Comparison of ENCODE assay signal across 8 cellular contexts in genomic region chr2:208265807-208266640, GRCh38. TPM values are rescaled to one million over a fixed set of nuclear protein-coding genes. Genes with fewer than 3 reads are reported as not detected.
DNase-seq lines count a peak whose midpoint lies in the region; ATAC-seq, FAIRE-seq and TF ChIP-seq lines count a peak whose summit lies in the region.

Gene PIKFYVE, plus strand, starts transcription at chr2:208266255. Its CDS starts 5,265 bp downstream, at chr2:208271520.

- H3K4me1 Mint-ChIP-seq in chondrocyte (ENCODE audit: low read depth), result peaks cover 33% of the 10 kb centered on the region

- no peaks in the 10 kb centered on the region for H3K9me1 ChIP-seq in keratinocyte (ENCODE audit: control insufficient read depth, extremely low read depth, insufficient read depth, low read length)

- no peaks in the 10 kb centered on the region for H3K27me3 Mint-ChIP-seq in chondrocyte (ENCODE audit: low read depth)

- H3K4me3 Mint-ChIP-seq in chondrocyte (ENCODE audit: unreplicated experiment), result peak within 1 kb of the TSS; percentile 89

- H2AFZ ChIP-seq in keratinocyte (ENCODE audit: control insufficient read depth, low read length), result peak within 1 kb of the TSS; percentile 99

- ATAC-seq in HG03439 (IDR thresholded peaks at IDR 0.05; ENCODE audit: unreplicated experiment), result peak; percentile 85

- peak within 1 kb of the TSS; percentile 96 for H3K4me2 ChIP-seq in keratinocyte (ENCODE audit: control insufficient read depth, extremely low read depth, insufficient read depth, low read depth, low read length)

- H3K4me3 ChIP-seq in keratinocyte (ENCODE audit: control insufficient read depth in 2 of 3, extremely low read depth in 1 of 3, insufficient read depth in 2 of 3, low read depth in 1 of 3, low read length in 3 of 3), result peak within 1 kb of the TSS; percentile 68 to 97 (median 93)

- peak within 1 kb of the TSS; percentile 99 for H3K27ac Mint-ChIP-seq in chondrocyte (ENCODE audit: unreplicated experiment)

- DNase-seq in AML-193 (lab: John Stamatoyannopoulos, UW) (peak; percentile 94 to 96), NCI-H510A treated with DMSO at 0.1 percent for 48 hours (lab: John Stamatoyannopoulos, UW) (peak; percentile 93), chondrocyte (ENCODE audit: low spot score) (peak; percentile 96), keratinocyte (ENCODE audit: low read depth, low spot score) (peak; percentile 65)
- DNase-seq in activated CD4-positive, alpha-beta T cell treated with anti-CD3 and anti-CD28 coated beads for 24 hours (ENCODE audit: low read depth in 2 of 2), result peak; percentile 81 to 85
- peak; percentile 61 to 69 for DNase-seq in stimulated activated CD4-positive, alpha-beta T cell treated with anti-CD3 and anti-CD28 coated beads, Interleukin-15, amount 100 ng/mL, for 1 hour (ENCODE audit: low read depth in 1 of 2, low spot score in 1 of 2)

- H3K9ac ChIP-seq in keratinocyte (ENCODE audit: control insufficient read depth, extremely low read depth, insufficient read depth, low read length), result peak within 1 kb of the TSS; percentile 93

- H3K4me1 ChIP-seq in keratinocyte (ENCODE audit: control insufficient read depth, extremely low read depth, insufficient read depth, low read length), result peaks cover 16% of the 10 kb centered on the region

- H3K9me3 ChIP-seq in keratinocyte (ENCODE audit: control insufficient read depth, low read depth, low read length), result no peaks in the 10 kb centered on the region

- dilution Hi-C loops in keratinocyte (cut with MboI; ENCODE audit: extremely low pct_ligation_motif_present, low sequenced_read_pairs), result no loop called here

- H3K9me3 Mint-ChIP-seq in chondrocyte (ENCODE audit: low read depth), result peaks cover 4% of the 10 kb centered on the region

- H4K20me1 ChIP-seq in keratinocyte (ENCODE audit: control insufficient read depth, extremely low read depth, insufficient read depth, low read length), result no peaks in the 10 kb centered on the region

- H3K27ac ChIP-seq in keratinocyte (ENCODE audit: control insufficient read depth, insufficient read depth, low read length), result peak within 1 kb of the TSS; percentile 85

- H3K27me3 ChIP-seq in keratinocyte (ENCODE audit: control insufficient read depth, extremely low read depth, insufficient read depth, low read length), result no peaks in the 10 kb centered on the region

- H3K36me3 ChIP-seq in keratinocyte (ENCODE audit: control insufficient read depth in 2 of 2, extremely low read depth in 1 of 2, insufficient read depth in 2 of 2, low read length in 2 of 2), result peaks cover 0 to 2% of the 10 kb centered on the region in 2 experiments

- peak; percentile 90 for FAIRE-seq in keratinocyte (lab: Jason Lieb, UNC)

- peak; percentile 43 for TF ChIP-seq CTCF in chondrocyte (IDR thresholded peaks at IDR 0.05)
- TF ChIP-seq CTCF in keratinocyte (optimal IDR thresholded peaks at IDR 0.05 in 1 of 3, IDR thresholded peaks at IDR 0.05 in 1 of 3, conservative IDR thresholded peaks at IDR 0.05 in 1 of 3; ENCODE audit: extremely low read depth in 1 of 3, insufficient read depth in 2 of 3, low read length in 3 of 3), result no peak

- peaks cover 41% of the 10 kb centered on the region for H3K79me2 ChIP-seq in keratinocyte (ENCODE audit: control insufficient read depth, insufficient read depth, low read length)

- H3K36me3 Mint-ChIP-seq in chondrocyte (ENCODE audit: low read depth), result peaks cover 2% of the 10 kb centered on the region

- peak; percentile 77 for TF ChIP-seq POLR2A in GM19193 (IDR thresholded peaks at IDR 0.05; ENCODE audit: extremely low read depth, insufficient read depth, insufficient read length)

RNA-seq across cellular contexts. Expression of gene PIKFYVE, which starts in this region (rescaled TPM):
- 24.7 to 29.3 TPM (median 28.3 TPM) in 3 replicates for total RNA-seq in chondrocyte
- polyA plus RNA-seq in keratinocyte, result 12.7 to 18.4 TPM (median 13.5 TPM) in 3 replicates
- polyA plus RNA-seq in keratinocyte (2011; ENCODE audit: low read depth), result 6.0 TPM
- 6.0 and 11.1 TPM in 2 replicates for polyA plus RNA-seq in keratinocyte (2011; cell fraction: cytosol; rRNA removed)
- polyA plus RNA-seq in keratinocyte (2011; cell fraction: nucleus; rRNA removed), result 24.6 and 27.8 TPM in 2 replicates
- 5.0 and 7.5 TPM in 2 replicates for polyA plus RNA-seq in keratinocyte (2012; ENCODE audit: low replicate concordance)
- 11.8 to 46.8 TPM (median 28.3 TPM) in 3 replicates for polyA minus RNA-seq in keratinocyte
- 10.4 TPM for polyA minus RNA-seq in keratinocyte (2011; cell fraction: cytosol; rRNA and poly(A)+ RNA removed)
- polyA minus RNA-seq in keratinocyte (2011; cell fraction: nucleus; rRNA and poly(A)+ RNA removed), result 45.1 and 71.0 TPM in 2 replicates

Comparison
In these comparisons a context has a peak if more than half of its experiments do, and no peak if none do; other contexts are left out.
1. Peak in every context shown above with its lines: DNase-seq, ATAC-seq, H3K4me3 ChIP-seq and H3K27ac ChIP-seq.